ENCODE assay signal across 10 cellular contexts in the genomic region with DNA sequence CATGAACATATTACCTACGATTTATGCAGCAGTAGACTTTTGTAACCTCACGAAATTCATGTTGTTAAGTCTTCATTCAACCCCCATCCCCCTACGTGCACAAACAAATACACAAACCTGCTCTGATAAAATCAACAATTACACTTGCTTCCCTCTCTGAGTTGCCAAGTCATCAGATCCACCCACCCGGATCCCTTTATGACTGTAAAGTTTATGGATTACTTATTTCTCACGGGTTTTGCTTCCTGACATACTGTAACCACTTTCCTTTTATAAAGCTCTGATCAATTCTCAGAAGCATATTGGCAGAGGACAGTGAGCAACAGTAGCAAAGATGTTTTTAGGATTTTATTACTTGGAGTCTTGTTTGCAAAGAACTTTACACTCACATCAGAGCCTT.
DNase-seq lines count a peak whose midpoint lies in the region; ATAC-seq and TF ChIP-seq lines count a peak whose summit lies in the region.
"Had no signal": no experiment of that assay in that cellular context is flagged by ENCODE, and none has a peak within 500 bp of the region (broad histone marks: within the 10 kb centered on the region; RNA-seq: fewer than 3 reads in every experiment).

No MANE protein-coding gene starts in this region.

- CTCF ChIA-PET in CD4-positive, alpha-beta T cell (lab: Charles Lee) = no interaction called here

- no peaks in the 10 kb centered on the region for H3K9me3 Mint-ChIP-seq in CD4-positive, alpha-beta T cell
- H3K9me3 Mint-ChIP-seq: brain had no signal

- H3K27me3 Mint-ChIP-seq in CD4-positive, alpha-beta T cell = no peaks in the 10 kb centered on the region
- H3K27me3 Mint-ChIP-seq: brain had no signal

- no peaks in the 10 kb centered on the region for H3K9me3 ChIP-seq in CD4-positive, alpha-beta T cell (ENCODE audit: control insufficient read depth, low read length)

- DNase-seq in epithelial cell of prostate (ENCODE audit: low read depth, low spot score) (peak; percentile 61), NCI-H2029 (lab: John Stamatoyannopoulos, UW) (no peak), NCI-H1694 treated with DMSO at 0.1 percent for 48 hours (lab: John Stamatoyannopoulos, UW) (no peak), DMS79 treated with DMSO at 0.1 percent for 48 hours (lab: John Stamatoyannopoulos, UW) (no peak)
- no peak for DNase-seq in CD4-positive, alpha-beta T cell

- peaks cover 68% of the 10 kb centered on the region for H3K4me1 Mint-ChIP-seq in CD4-positive, alpha-beta T cell (ENCODE audit: low read depth)

- intact Hi-C loops in CD4-positive, alpha-beta T cell (cut with DNase I, micrococcal nuclease) = loop anchor here (2.0 to 10.0 kb wide), 3 partner anchors 55 to 389 kb away; a partner anchor contains a TSS

- ATAC-seq in GM18498 (IDR thresholded peaks at IDR 0.05; ENCODE audit: unreplicated experiment) (peak; percentile 59), GM21423 (IDR thresholded peaks at IDR 0.05; ENCODE audit: unreplicated experiment) (peak; percentile 58), HG03571 (IDR thresholded peaks at IDR 0.05; ENCODE audit: unreplicated experiment) (peak; percentile 69)
- no peak for ATAC-seq in CD4-positive, alpha-beta T cell (ENCODE audit: poor library complexity)
- ATAC-seq: K562 had no signal

- POLR2A ChIA-PET in CD4-positive, alpha-beta T cell (lab: Charles Lee) = no interaction called here

- H3K27ac ChIP-seq in epithelial cell of prostate = peak overlapping the region; percentile 97
- no peak overlapping the region for H3K27ac ChIP-seq in CD4-positive, alpha-beta T cell (ENCODE audit: low read depth, low read length)

- H3K27ac Mint-ChIP-seq in CD4-positive, alpha-beta T cell = no peak overlapping the region

- no peak overlapping the region for H3K4me3 Mint-ChIP-seq in CD4-positive, alpha-beta T cell
- H3K4me3 Mint-ChIP-seq: brain had no signal

- peaks cover 5% of the 10 kb centered on the region for H3K36me3 Mint-ChIP-seq in CD4-positive, alpha-beta T cell (ENCODE audit: low read depth)

- no peak for TF ChIP-seq CTCF in CD4-positive, alpha-beta T cell (IDR thresholded peaks at IDR 0.05)

- H3K27me3 ChIP-seq in CD4-positive, alpha-beta T cell (ENCODE audit: control insufficient read depth, insufficient read depth, low read length) = no peaks in the 10 kb centered on the region
